ENCODE assay signal across 1 cellular context in genomic region chr3:169781209-169781855, GRCh38.
A peak's percentile ranks its signal among the peaks of the same experiment; 100 is the strongest.
TF ChIP-seq lines count a peak whose summit lies in the region.

No MANE protein-coding gene starts in this region.

TF ChIP-seq in K562, 482 proteins besides CTCF, POLR2A, EP300 and RAD21 (continued from another document):
- TF ChIP-seq HNRNPLL (IDR thresholded peaks at IDR 0.05; ENCODE audit: low read depth, low read length, poor library complexity, severe bottlenecking) (no peak), PHB (CRISPR knock-in tag; IDR thresholded peaks at IDR 0.05) (no peak), TRIM24 (IDR thresholded peaks at IDR 0.05) (peak; percentile 79 to 81), PKNOX1 (IDR thresholded peaks at IDR 0.05) (peak; percentile 40), TBL1XR1 (IDR thresholded peaks at IDR 0.05; ENCODE audit: low read length in 2 of 2) (peak in 1 of 2 experiments; percentile 60; a peak in 1 of 4 replicates), MCM2 (IDR thresholded peaks at IDR 0.05; ENCODE audit: low read depth) (no peak), ZNF444 (CRISPR knock-in tag; IDR thresholded peaks at IDR 0.05) (no peak), CBX2 (IDR thresholded peaks at IDR 0.05; ENCODE audit: insufficient read depth, low read length, poor library complexity, severe bottlenecking) (no peak), ETS2 (tag; IDR thresholded peaks at IDR 0.05; ENCODE audit: borderline replicate concordance, poor library complexity, severe bottlenecking) (no peak), STAG1 (CRISPR knock-in tag; IDR thresholded peaks at IDR 0.05; ENCODE audit: borderline replicate concordance) (no peak), HLTF (IDR thresholded peaks at IDR 0.05) (no peak), ZBTB17 (CRISPR knock-in tag; IDR thresholded peaks at IDR 0.05) (no peak), LCOR (CRISPR knock-in tag; IDR thresholded peaks at IDR 0.05) (no peak; the same call in 1 of the 2 replicates), NR2C2 (CRISPR knock-in tag; IDR thresholded peaks at IDR 0.05) (no peak), NR2C2 (tag; IDR thresholded peaks at IDR 0.05) (0 out of 2 replicates have a peak, but pooled peaks have one; percentile 37), ZNF24 (IDR thresholded peaks at IDR 0.05) (no peak), SMC3 (conservative IDR thresholded peaks at IDR 0.05; ENCODE audit: insufficient read depth, low read depth, low read length) (no peak), TEAD1 (CRISPR knock-in tag; IDR thresholded peaks at IDR 0.05) (peak in 1 of 2 experiments; percentile 70; a peak in 1 of 4 replicates), JUND (IDR thresholded peaks at IDR 0.05; ENCODE audit: borderline replicate concordance, low read depth, low read length) (no peak), JUND (tag; IDR thresholded peaks at IDR 0.05; ENCODE audit: borderline replicate concordance, low read depth, low read length) (peak; percentile 52; the same call in 1 of the 3 replicates), ETV6 (IDR thresholded peaks at IDR 0.05; ENCODE audit: borderline replicate concordance in 1 of 2, low read depth in 2 of 2, low read length in 1 of 2) (no peak), ETV6 (CRISPR knock-in tag; IDR thresholded peaks at IDR 0.05; ENCODE audit: borderline replicate concordance) (no peak), RBM39 (optimal IDR thresholded peaks at IDR 0.05; ENCODE audit: low read depth, low read length) (no peak), TCF3 (CRISPR knock-in tag; IDR thresholded peaks at IDR 0.05) (peak; percentile 87), CHAMP1 (IDR thresholded peaks at IDR 0.05) (peak; percentile 71; the same call in 1 of the 2 replicates), SPI1 (IDR thresholded peaks at IDR 0.05; ENCODE audit: borderline replicate concordance, low read depth, low read length) (no peak), RFX7 (CRISPR knock-in tag; IDR thresholded peaks at IDR 0.05) (no peak), NEUROD1 (IDR thresholded peaks at IDR 0.05; ENCODE audit: borderline replicate concordance, low read depth, low read length, partially characterized antibody) (no peak), MAFK (IDR thresholded peaks at IDR 0.05; ENCODE audit: low read length) (peak; percentile 41; the same call in 1 of the 2 replicates), SREBF1 (IDR thresholded peaks at IDR 0.05; ENCODE audit: borderline replicate concordance, low read depth, low read length) (no peak), ZNF3 (CRISPR knock-in tag; IDR thresholded peaks at IDR 0.05) (no peak), CBFA2T2 (conservative IDR thresholded peaks at IDR 0.05) (peak; percentile 90), POLR2B (IDR thresholded peaks at IDR 0.05; ENCODE audit: low read depth, partially characterized antibody) (no peak), IRF2 (CRISPR knock-in tag; IDR thresholded peaks at IDR 0.05) (no peak), ZKSCAN3 (CRISPR knock-in tag; IDR thresholded peaks at IDR 0.05) (no peak), MTA3 (IDR thresholded peaks at IDR 0.05; ENCODE audit: borderline replicate concordance) (no peak), NFE2L1 (tag; IDR thresholded peaks at IDR 0.05; ENCODE audit: borderline replicate concordance, low read depth) (no peak), ETV5 (CRISPR knock-in tag; IDR thresholded peaks at IDR 0.05; ENCODE audit: low read depth) (no peak), ZSCAN29 (IDR thresholded peaks at IDR 0.05) (no peak), FOXM1 (IDR thresholded peaks at IDR 0.05; ENCODE audit: low read depth) (peak; percentile 72), FOXM1 (CRISPR knock-in tag; IDR thresholded peaks at IDR 0.05; ENCODE audit: low read depth) (no peak), EGR1 (conservative IDR thresholded peaks at IDR 0.05) (no peak), C11orf30 (IDR thresholded peaks at IDR 0.05; ENCODE audit: low read depth) (peak; percentile 83), XRCC4 (IDR thresholded peaks at IDR 0.05; ENCODE audit: extremely low read depth, insufficient read depth, insufficient read length) (no peak), NR0B1 (IDR thresholded peaks at IDR 0.05; ENCODE audit: partially characterized antibody) (no peak), CCNT2 (IDR thresholded peaks at IDR 0.05; ENCODE audit: borderline replicate concordance, extremely low read depth, insufficient read length, low read depth, low read length) (peak; percentile 79), ZNF311 (CRISPR knock-in tag; IDR thresholded peaks at IDR 0.05) (no peak), NFIC (IDR thresholded peaks at IDR 0.05) (peak; percentile 72), MTF1 (CRISPR knock-in tag; IDR thresholded peaks at IDR 0.05; ENCODE audit: borderline replicate concordance) (no peak), SMARCE1 (IDR thresholded peaks at IDR 0.05) (peak; percentile 76)
- TF ChIP-seq, protein P1, sequence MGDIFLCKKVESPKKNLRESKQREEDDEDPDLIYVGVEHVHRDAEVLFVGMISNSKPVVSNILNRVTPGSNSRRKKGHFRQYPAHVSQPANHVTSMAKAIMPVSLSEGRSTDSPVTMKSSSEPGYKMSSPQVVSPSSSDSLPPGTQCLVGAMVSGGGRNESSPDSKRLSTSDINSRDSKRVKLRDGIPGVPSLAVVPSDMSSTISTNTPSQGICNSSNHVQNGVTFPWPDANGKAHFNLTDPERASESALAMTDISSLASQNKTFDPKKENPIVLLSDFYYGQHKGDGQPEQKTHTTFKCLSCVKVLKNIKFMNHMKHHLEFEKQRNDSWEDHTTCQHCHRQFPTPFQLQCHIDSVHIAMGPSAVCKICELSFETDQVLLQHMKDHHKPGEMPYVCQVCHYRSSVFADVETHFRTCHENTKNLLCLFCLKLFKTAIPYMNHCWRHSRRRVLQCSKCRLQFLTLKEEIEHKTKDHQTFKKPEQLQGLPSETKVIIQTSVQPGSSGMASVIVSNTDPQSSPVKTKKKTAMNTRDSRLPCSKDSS (IDR thresholded peaks at IDR 0.05; ENCODE audit: low read depth, partially characterized antibody), result no peak
- TF ChIP-seq, protein P2, sequence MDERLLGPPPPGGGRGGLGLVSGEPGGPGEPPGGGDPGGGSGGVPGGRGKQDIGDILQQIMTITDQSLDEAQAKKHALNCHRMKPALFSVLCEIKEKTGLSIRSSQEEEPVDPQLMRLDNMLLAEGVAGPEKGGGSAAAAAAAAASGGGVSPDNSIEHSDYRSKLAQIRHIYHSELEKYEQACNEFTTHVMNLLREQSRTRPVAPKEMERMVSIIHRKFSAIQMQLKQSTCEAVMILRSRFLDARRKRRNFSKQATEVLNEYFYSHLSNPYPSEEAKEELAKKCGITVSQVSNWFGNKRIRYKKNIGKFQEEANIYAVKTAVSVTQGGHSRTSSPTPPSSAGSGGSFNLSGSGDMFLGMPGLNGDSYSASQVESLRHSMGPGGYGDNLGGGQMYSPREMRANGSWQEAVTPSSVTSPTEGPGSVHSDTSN (CRISPR knock-in tag; IDR thresholded peaks at IDR 0.05; ENCODE audit: low read depth), result no peak
- TF ChIP-seq, protein P2 (tag; conservative IDR thresholded peaks at IDR 0.05; ENCODE audit: low read depth), result peak; percentile 58; the same call in 1 of the 2 replicates
- TF ChIP-seq, protein P3, sequence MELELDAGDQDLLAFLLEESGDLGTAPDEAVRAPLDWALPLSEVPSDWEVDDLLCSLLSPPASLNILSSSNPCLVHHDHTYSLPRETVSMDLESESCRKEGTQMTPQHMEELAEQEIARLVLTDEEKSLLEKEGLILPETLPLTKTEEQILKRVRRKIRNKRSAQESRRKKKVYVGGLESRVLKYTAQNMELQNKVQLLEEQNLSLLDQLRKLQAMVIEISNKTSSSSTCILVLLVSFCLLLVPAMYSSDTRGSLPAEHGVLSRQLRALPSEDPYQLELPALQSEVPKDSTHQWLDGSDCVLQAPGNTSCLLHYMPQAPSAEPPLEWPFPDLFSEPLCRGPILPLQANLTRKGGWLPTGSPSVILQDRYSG (tag; conservative IDR thresholded peaks at IDR 0.05; ENCODE audit: low read depth), result no peak
